ENCODE assay signal across 2 cellular contexts in genomic region chr20:41395669-41396664, GRCh38.
TF ChIP-seq lines count a peak whose summit lies in the region.

No MANE protein-coding gene starts in this region.

TF ChIP-seq in A549, 52 proteins besides CTCF, POLR2A, EP300 and RAD21 (continued from another document):
- no peak for TF ChIP-seq KDM1A (IDR thresholded peaks at IDR 0.05; ENCODE audit: low read depth)
- no peak for TF ChIP-seq RARB (CRISPR knock-in tag; IDR thresholded peaks at IDR 0.05)
- no peak for TF ChIP-seq MAX (IDR thresholded peaks at IDR 0.05)
- no peak for TF ChIP-seq FOXS1 (CRISPR knock-in tag; IDR thresholded peaks at IDR 0.05)
- TF ChIP-seq CBX2 (IDR thresholded peaks at IDR 0.05; ENCODE audit: borderline replicate concordance, low read depth) = no peak
- TF ChIP-seq ELK1 (IDR thresholded peaks at IDR 0.05; ENCODE audit: low read depth, low read length) = no peak
- TF ChIP-seq USF2 (IDR thresholded peaks at IDR 0.05) = no peak
- TF ChIP-seq HOXB13 (CRISPR knock-in tag; IDR thresholded peaks at IDR 0.05; ENCODE audit: low read depth) = no peak
- no peak for TF ChIP-seq CHD2 (IDR thresholded peaks at IDR 0.05; ENCODE audit: low read length, partially characterized antibody)
- TF ChIP-seq CHD4 (IDR thresholded peaks at IDR 0.05; ENCODE audit: borderline replicate concordance) = no peak
- no peak for TF ChIP-seq POLR2AphosphoS2 (conservative IDR thresholded peaks at IDR 0.05; ENCODE audit: low read length)
TF ChIP-seq in A549: peak in this region for 0.

TF ChIP-seq in WTC11, 78 proteins besides CTCF, POLR2A, EP300 and RAD21 (continued from another document):
- TF ChIP-seq ZNF281 (CRISPR knock-in tag; IDR thresholded peaks at IDR 0.05) (no peak), NR1H2 (CRISPR knock-in tag; IDR thresholded peaks at IDR 0.05) (no peak), TEAD1 (CRISPR knock-in tag; IDR thresholded peaks at IDR 0.05) (no peak), NR2C2 (CRISPR knock-in tag; IDR thresholded peaks at IDR 0.05) (no peak), AFF4 (CRISPR knock-in tag; IDR thresholded peaks at IDR 0.05; ENCODE audit: borderline replicate concordance) (no peak), E2F5 (CRISPR knock-in tag; IDR thresholded peaks at IDR 0.05) (no peak), SMAD4 (CRISPR knock-in tag; IDR thresholded peaks at IDR 0.05) (no peak), CBFB (CRISPR knock-in tag; IDR thresholded peaks at IDR 0.05; ENCODE audit: low read depth) (no peak), ZSCAN18 (CRISPR knock-in tag; IDR thresholded peaks at IDR 0.05) (no peak), TCF7 (CRISPR knock-in tag; IDR thresholded peaks at IDR 0.05; ENCODE audit: low read depth) (no peak), JAZF1 (CRISPR knock-in tag; IDR thresholded peaks at IDR 0.05) (no peak), RORB (CRISPR knock-in tag; IDR thresholded peaks at IDR 0.05) (no peak), EMX1 (CRISPR knock-in tag; IDR thresholded peaks at IDR 0.05) (no peak)
